ENCODE assay signal across 20 cellular contexts in the genomic region with DNA sequence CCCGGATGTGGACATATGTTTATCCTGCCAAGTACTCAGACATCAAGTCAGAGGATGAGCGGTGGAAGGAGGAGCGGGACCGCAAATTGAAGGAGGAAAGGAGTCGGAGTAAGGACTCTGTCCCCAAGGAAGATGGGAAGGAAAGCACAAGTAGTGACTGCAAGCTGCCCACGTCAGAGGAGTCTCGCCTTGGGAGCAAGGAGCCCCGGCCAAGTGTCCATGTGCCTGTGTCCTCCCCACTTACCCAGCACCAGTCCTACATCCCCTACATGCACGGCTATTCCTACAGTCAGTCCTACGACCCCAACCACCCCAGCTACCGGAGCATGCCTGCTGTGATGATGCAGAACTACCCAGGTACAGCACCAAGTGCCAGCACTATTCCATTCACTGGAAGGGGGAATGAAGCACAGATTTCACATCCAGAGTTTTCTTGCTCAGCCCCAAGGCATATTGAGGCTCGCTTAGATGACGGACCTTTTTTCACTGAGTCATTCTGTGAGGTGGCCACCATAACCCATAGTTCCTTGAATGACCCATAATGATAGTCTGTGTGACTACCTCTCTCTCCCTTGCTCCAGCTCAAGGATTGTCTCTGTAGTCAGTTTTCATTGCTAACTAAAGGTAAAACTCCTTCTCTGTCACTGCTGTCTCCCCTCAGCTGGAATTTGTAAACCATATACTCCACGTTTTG.
A peak's percentile ranks its signal among the peaks of the same experiment; 100 is the strongest.
DNase-seq lines count a peak whose midpoint lies in the region; FAIRE-seq and TF ChIP-seq lines count a peak whose summit lies in the region.
"Had no signal": no experiment of that assay in that cellular context is flagged by ENCODE, and none has a peak within 500 bp of the region (broad histone marks: within the 10 kb centered on the region; RNA-seq: fewer than 3 reads in every experiment).

No MANE protein-coding gene starts in this region.

- DNase-seq in mammary epithelial cell (peak; percentile 39), breast epithelium (ENCODE audit: low spot score in 2 of 2) (no peak), RPMI7951 (ENCODE audit: low read depth) (peak; percentile 63), keratinocyte (ENCODE audit: low read depth, low spot score) (no peak), ureter (ENCODE audit: low spot score) (no peak), NCI-H187 treated with DMSO at 0.1 percent for 48 hours (lab: John Stamatoyannopoulos, UW) (no peak), glomerular visceral epithelial cell (ENCODE audit: extremely low spot score) (no peak)
- DNase-seq: activated B cell treated with CpG ODN at 0.5 μM for 24 hours; CD4-positive, CD25-positive, alpha-beta regulatory T cell; left colon; MV-4-11; NCI-H1694 treated with DMSO at 0.1 percent for 48 hours; NCI-H69; ovary; right cardiac atrium; substantia nigra; uterus had no signal

- no peaks in the 10 kb centered on the region for H3K79me2 ChIP-seq in mammary epithelial cell (ENCODE audit: insufficient read depth, low read length)
- H3K79me2 ChIP-seq in keratinocyte (ENCODE audit: control insufficient read depth, insufficient read depth, low read length), result no peaks in the 10 kb centered on the region

- no peak for TF ChIP-seq POLR2A in breast epithelium (IDR thresholded peaks at IDR 0.05)

- in situ Hi-C loops in mammary epithelial cell (cut with MboI; ENCODE audit: low sequenced_read_pairs in 2 of 2), result no loop called here

- 93% methylated on average over 10 of the region's 14 CpGs for WGBS in mammary epithelial cell (ENCODE audit: low coverage, missing lambda C conversion rate)

- H3K27me3 ChIP-seq in mammary epithelial cell (ENCODE audit: insufficient read depth, low read length) (no peaks in the 10 kb centered on the region), breast epithelium (no peaks in the 10 kb centered on the region), keratinocyte (ENCODE audit: control insufficient read depth, extremely low read depth, insufficient read depth, low read length) (no peaks in the 10 kb centered on the region)
- H3K27me3 ChIP-seq: ovary, uterus had no signal

- CTCF ChIA-PET in mammary epithelial cell (lab: Charles Lee; ENCODE audit: low non-redundant PET), result interaction anchor here (0.7 kb wide), 1 partner anchor 9 kb away, joined by 5 read pairs; no protein-coding TSS in a partner anchor

- H3K27ac ChIP-seq in mammary epithelial cell (ENCODE audit: insufficient read depth, low read depth, low read length) (no peak overlapping the region), breast epithelium (no peak overlapping the region), keratinocyte (ENCODE audit: control insufficient read depth, insufficient read depth, low read length) (no peak overlapping the region)
- H3K27ac ChIP-seq: coronary artery, ovary, RWPE1, SK-N-MC, uterus had no signal

- no peaks in the 10 kb centered on the region for H3K9me1 ChIP-seq in keratinocyte (ENCODE audit: control insufficient read depth, extremely low read depth, insufficient read depth, low read length)

- no peaks in the 10 kb centered on the region for H4K20me1 ChIP-seq in mammary epithelial cell (ENCODE audit: insufficient read depth, low read length)
- H4K20me1 ChIP-seq in keratinocyte (ENCODE audit: control insufficient read depth, extremely low read depth, insufficient read depth, low read length), result no peaks in the 10 kb centered on the region

- peak; percentile 62 for FAIRE-seq in keratinocyte (lab: Jason Lieb, UNC)

- BruUV-seq in mammary epithelial cell (replicated peaks; lab: Mats Ljungman, UMichigan), result no TSS peak

- H3K4me1 ChIP-seq in mammary epithelial cell (ENCODE audit: insufficient read depth, low read length) (no peaks in the 10 kb centered on the region), breast epithelium (no peaks in the 10 kb centered on the region), keratinocyte (ENCODE audit: control insufficient read depth, extremely low read depth, insufficient read depth, low read length) (no peaks in the 10 kb centered on the region)
- H3K4me1 ChIP-seq: uterus had no signal

- H2AFZ ChIP-seq in mammary epithelial cell (ENCODE audit: low read depth, low read length) (no peak overlapping the region), keratinocyte (ENCODE audit: control insufficient read depth, low read length) (no peak overlapping the region)

- no peak overlapping the region for H3K4me2 ChIP-seq in mammary epithelial cell (ENCODE audit: insufficient read depth, low read depth, low read length)
- no peak overlapping the region for H3K4me2 ChIP-seq in keratinocyte (ENCODE audit: control insufficient read depth, extremely low read depth, insufficient read depth, low read depth, low read length)

- H3K36me3 ChIP-seq in mammary epithelial cell (ENCODE audit: insufficient read depth, low read length) (peaks cover 10% of the 10 kb centered on the region), breast epithelium (no peaks in the 10 kb centered on the region), keratinocyte (ENCODE audit: control insufficient read depth in 2 of 2, extremely low read depth in 1 of 2, insufficient read depth in 2 of 2, low read length in 2 of 2) (peaks cover 33 to 40% of the 10 kb centered on the region in 2 experiments)
- H3K36me3 ChIP-seq: ovary, uterus had no signal

- intact Hi-C loops in mammary epithelial cell (cut with micrococcal nuclease), result no loop called here
- intact Hi-C loops in breast epithelium (cut with DNase I; ENCODE audit: low total_unique reads), result loop anchor here (10.0 kb wide), 1 partner anchor 243 kb away; no protein-coding TSS in a partner anchor

- H3K4me3 ChIP-seq in mammary epithelial cell (replicated peaks in 1 of 3; ENCODE audit: insufficient read depth in 1 of 3, low read depth in 2 of 3, low read length in 3 of 3) (no peak overlapping the region), breast epithelium (no peak overlapping the region), keratinocyte (ENCODE audit: control insufficient read depth in 2 of 3, extremely low read depth in 1 of 3, insufficient read depth in 2 of 3, low read depth in 1 of 3, low read length in 3 of 3) (no peak overlapping the region)
- H3K4me3 ChIP-seq: coronary artery, ovary, SK-N-MC, uterus had no signal

- no peak overlapping the region for H3K9ac ChIP-seq in mammary epithelial cell (ENCODE audit: insufficient read depth, low read length)
- no peak overlapping the region for H3K9ac ChIP-seq in keratinocyte (ENCODE audit: control insufficient read depth, extremely low read depth, insufficient read depth, low read length)

- TF ChIP-seq CTCF in mammary epithelial cell (conservative IDR thresholded peaks at IDR 0.05 in 1 of 2, IDR thresholded peaks at IDR 0.05 in 1 of 2; ENCODE audit: extremely low read depth in 1 of 2, insufficient read depth in 1 of 2, low read depth in 1 of 2, low read length in 2 of 2) (no peak), breast epithelium (IDR thresholded peaks at IDR 0.05) (no peak), keratinocyte (optimal IDR thresholded peaks at IDR 0.05 in 1 of 3, IDR thresholded peaks at IDR 0.05 in 1 of 3, conservative IDR thresholded peaks at IDR 0.05 in 1 of 3; ENCODE audit: extremely low read depth in 1 of 3, insufficient read depth in 2 of 3, low read length in 3 of 3) (no peak)

- dilution Hi-C loops in mammary epithelial cell (cut with HindIII; ENCODE audit: low sequenced_read_pairs) (loop anchor here (5.0 kb wide), 1 partner anchor 246 kb away; no protein-coding TSS in a partner anchor), keratinocyte (cut with MboI; ENCODE audit: extremely low pct_ligation_motif_present, low sequenced_read_pairs) (no loop called here)

- H3K9me3 ChIP-seq in mammary epithelial cell (replicated peaks; ENCODE audit: insufficient read depth, low read length) (no peaks in the 10 kb centered on the region), breast epithelium (no peaks in the 10 kb centered on the region), keratinocyte (ENCODE audit: control insufficient read depth, low read depth, low read length) (no peaks in the 10 kb centered on the region)
- H3K9me3 ChIP-seq: ovary, uterus had no signal

Comparison
In these comparisons a context has a peak if more than half of its experiments do, and no peak if none do; other contexts are left out.
1. DNase-seq: peak in mammary epithelial cell (single experiment) and RPMI7951 (single experiment); none in breast epithelium (0 of 2), keratinocyte (single experiment), ureter (single experiment), NCI-H187 treated with DMSO at 0.1 percent for 48 hours (single experiment) and glomerular visceral epithelial cell (single experiment).